Comparison of ENCODE assay signal across 1 cellular context in the genomic region with DNA sequence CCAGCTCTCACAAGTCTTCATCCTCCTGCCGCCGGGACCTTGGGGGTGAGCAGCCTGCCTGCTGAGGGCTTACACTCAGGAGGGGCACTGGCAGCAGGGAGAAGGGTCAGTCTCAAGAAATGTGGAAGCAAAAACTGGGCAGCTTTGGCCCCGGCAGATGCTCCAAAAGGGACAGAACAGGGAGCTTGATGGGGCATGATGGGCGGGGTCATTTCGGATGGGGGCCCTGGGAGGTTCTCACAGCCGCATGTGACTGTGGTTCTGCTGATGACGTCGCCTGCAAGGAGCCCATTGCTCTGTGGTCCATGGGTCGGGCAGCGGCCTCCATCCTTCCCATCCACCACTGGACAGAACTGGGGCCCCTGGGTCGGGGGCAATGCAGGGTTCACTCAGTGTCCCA.
A peak's percentile ranks its signal among the peaks of the same experiment; 100 is the strongest.
TF ChIP-seq lines count a peak whose summit lies in the region.

No MANE protein-coding gene starts in this region.

TF ChIP-seq in HepG2, 621 proteins besides CTCF, POLR2A, EP300 and RAD21 (continued from another document):
- TF ChIP-seq, protein P1, sequence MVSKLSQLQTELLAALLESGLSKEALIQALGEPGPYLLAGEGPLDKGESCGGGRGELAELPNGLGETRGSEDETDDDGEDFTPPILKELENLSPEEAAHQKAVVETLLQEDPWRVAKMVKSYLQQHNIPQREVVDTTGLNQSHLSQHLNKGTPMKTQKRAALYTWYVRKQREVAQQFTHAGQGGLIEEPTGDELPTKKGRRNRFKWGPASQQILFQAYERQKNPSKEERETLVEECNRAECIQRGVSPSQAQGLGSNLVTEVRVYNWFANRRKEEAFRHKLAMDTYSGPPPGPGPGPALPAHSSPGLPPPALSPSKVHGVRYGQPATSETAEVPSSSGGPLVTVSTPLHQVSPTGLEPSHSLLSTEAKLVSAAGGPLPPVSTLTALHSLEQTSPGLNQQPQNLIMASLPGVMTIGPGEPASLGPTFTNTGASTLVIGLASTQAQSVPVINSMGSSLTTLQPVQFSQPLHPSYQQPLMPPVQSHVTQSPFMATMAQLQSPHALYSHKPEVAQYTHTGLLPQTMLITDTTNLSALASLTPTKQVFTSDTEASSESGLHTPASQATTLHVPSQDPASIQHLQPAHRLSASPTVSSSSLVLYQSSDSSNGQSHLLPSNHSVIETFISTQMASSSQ (IDR thresholded peaks at IDR 0.05; ENCODE audit: low read depth), result no peak
- TF ChIP-seq, protein P1 (CRISPR knock-in tag; IDR thresholded peaks at IDR 0.05; ENCODE audit: borderline replicate concordance), result no peak
- TF ChIP-seq, protein P2, sequence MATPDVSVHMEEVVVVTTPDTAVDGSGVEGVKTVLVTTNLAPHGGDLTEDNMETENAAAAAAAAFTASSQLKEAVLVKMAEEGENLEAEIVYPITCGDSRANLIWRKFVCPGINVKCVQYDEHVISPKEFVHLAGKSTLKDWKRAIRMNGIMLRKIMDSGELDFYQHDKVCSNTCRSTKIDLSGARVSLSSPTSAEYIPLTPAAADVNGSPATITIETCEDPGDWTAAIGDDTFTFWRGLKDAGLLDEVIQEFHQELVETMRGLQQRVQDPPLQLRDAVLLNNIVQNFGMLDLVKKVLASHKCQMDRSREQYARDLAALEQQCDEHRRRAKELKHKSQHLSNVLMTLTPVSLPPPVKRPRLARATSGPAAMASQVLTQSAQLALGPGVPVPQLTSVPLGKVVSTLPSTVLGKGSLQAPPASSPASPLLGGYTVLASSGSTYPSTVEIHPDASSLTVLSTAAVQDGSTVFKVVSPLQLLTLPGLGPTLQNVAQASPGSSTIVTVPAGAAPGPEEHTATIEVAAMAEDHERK (CRISPR knock-in tag; IDR thresholded peaks at IDR 0.05; ENCODE audit: low read depth), result no peak
- TF ChIP-seq CREB1 (IDR thresholded peaks at IDR 0.05), result 0 out of 2 replicates have a peak, but pooled peaks have one; percentile 6
- TF ChIP-seq CREB1 (CRISPR knock-in tag; IDR thresholded peaks at IDR 0.05), result no peak
- TF ChIP-seq FOSL2 (CRISPR knock-in tag; IDR thresholded peaks at IDR 0.05), result no peak
